In the genomic region with DNA sequence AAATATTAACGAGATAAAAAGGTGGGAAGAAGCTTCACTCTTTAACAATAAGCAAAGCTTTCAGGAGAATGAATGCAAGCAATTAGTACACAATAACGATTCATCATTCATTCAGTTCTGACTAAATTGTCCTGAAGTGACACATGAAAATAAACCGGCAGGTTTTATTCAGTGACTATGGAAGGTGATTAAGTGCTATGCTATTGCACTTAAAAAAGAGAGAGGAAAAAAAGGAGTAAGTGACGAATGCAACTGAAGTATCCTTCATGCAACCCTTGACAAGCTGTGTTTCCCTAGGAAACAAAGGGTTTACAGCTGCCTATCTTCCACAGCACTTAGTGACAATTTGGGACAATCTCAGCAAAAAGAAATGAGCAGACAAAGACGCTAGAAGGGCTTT, we compare ENCODE assay signal across 9 cellular contexts. TPM values are rescaled to one million over a fixed set of nuclear protein-coding genes. Genes with fewer than 3 reads are reported as not detected.
DNase-seq lines count a peak whose midpoint lies in the region; ATAC-seq and TF ChIP-seq lines count a peak whose summit lies in the region.
"Had no signal": no experiment of that assay in that cellular context is flagged by ENCODE, and none has a peak within 500 bp of the region (broad histone marks: within the 10 kb centered on the region; RNA-seq: fewer than 3 reads in every experiment).

No MANE protein-coding gene starts in this region.

- POLR2A ChIA-PET in activated CD8-positive, alpha-beta T cell treated with anti-CD3 and anti-CD28 coated beads for 36 hours (lab: Charles Lee), result interaction anchor here (0.5 to 0.6 kb wide), 2 partner anchors 16 to 18 kb away, joined by 3 to 4 read pairs; no protein-coding TSS in a partner anchor

- H3K27ac Mint-ChIP-seq in stimulated activated naive CD8-positive, alpha-beta T cell treated with anti-CD3 and anti-CD28 coated beads, Interleukin-15, Interleukin-2, amounts not matched to agents 100 ng/mL and 50 ng/mL, for 24 hours, result peak overlapping the region; percentile 26
- peak overlapping the region; percentile 75 for H3K27ac Mint-ChIP-seq in activated CD8-positive, alpha-beta T cell treated with anti-CD3 and anti-CD28 coated beads for 36 hours
- peak overlapping the region; percentile 68 to 95 (median 90) for H3K27ac Mint-ChIP-seq in immature natural killer cell

- H3K9me3 Mint-ChIP-seq in stimulated activated naive CD8-positive, alpha-beta T cell treated with anti-CD3 and anti-CD28 coated beads, Interleukin-15, Interleukin-2, amounts not matched to agents 100 ng/mL and 50 ng/mL, for 24 hours, result peaks cover 12% of the 10 kb centered on the region
- peaks cover 3% of the 10 kb centered on the region for H3K9me3 Mint-ChIP-seq in activated CD8-positive, alpha-beta T cell treated with anti-CD3 and anti-CD28 coated beads for 36 hours
- H3K9me3 Mint-ChIP-seq in immature natural killer cell, result peaks cover 0 to 10% (median 2%) of the 10 kb centered on the region in 6 donors

- H3K4me1 Mint-ChIP-seq in stimulated activated naive CD8-positive, alpha-beta T cell treated with anti-CD3 and anti-CD28 coated beads, Interleukin-15, Interleukin-2, amounts not matched to agents 100 ng/mL and 50 ng/mL, for 24 hours (ENCODE audit: low read depth), result peaks cover 39% of the 10 kb centered on the region
- peaks cover 22% of the 10 kb centered on the region for H3K4me1 Mint-ChIP-seq in activated CD8-positive, alpha-beta T cell treated with anti-CD3 and anti-CD28 coated beads for 36 hours (ENCODE audit: low read depth)
- H3K4me1 Mint-ChIP-seq in immature natural killer cell, result peaks cover 36 to 52% of the 10 kb centered on the region in 2 donors

- TF ChIP-seq CTCF in activated CD8-positive, alpha-beta T cell treated with anti-CD3 and anti-CD28 coated beads for 36 hours (IDR thresholded peaks at IDR 0.05), result no peak

- H3K27me3 Mint-ChIP-seq in stimulated activated naive CD8-positive, alpha-beta T cell treated with anti-CD3 and anti-CD28 coated beads, Interleukin-15, Interleukin-2, amounts not matched to agents 100 ng/mL and 50 ng/mL, for 24 hours, result no peaks in the 10 kb centered on the region
- H3K27me3 Mint-ChIP-seq in activated CD8-positive, alpha-beta T cell treated with anti-CD3 and anti-CD28 coated beads for 36 hours, result no peaks in the 10 kb centered on the region
- peaks cover 7 to 37% (median 30%) of the 10 kb centered on the region in 3 donors for H3K27me3 Mint-ChIP-seq in immature natural killer cell (ENCODE audit: low read depth in 3 of 3)

- ATAC-seq in stimulated activated naive CD8-positive, alpha-beta T cell treated with anti-CD3 and anti-CD28 coated beads, Interleukin-15, Interleukin-2, amounts not matched to agents 100 U/mL and 50 U/mL, for 24 hours, result no peak
- no peak for ATAC-seq in activated CD8-positive, alpha-beta T cell treated with anti-CD3 and anti-CD28 coated beads for 36 hours
- ATAC-seq in GM21381 (IDR thresholded peaks at IDR 0.05; ENCODE audit: unreplicated experiment), result no peak
- ATAC-seq: mucosa of descending colon had no signal

- intact Hi-C loops in activated CD8-positive, alpha-beta T cell treated with anti-CD3 and anti-CD28 coated beads for 36 hours (cut with micrococcal nuclease), result no loop called here

- DNase-seq in stimulated activated naive CD8-positive, alpha-beta T cell treated with anti-CD3 and anti-CD28 coated beads, Interleukin-15, Interleukin-2, amounts not matched to agents 100 U/mL and 50 U/mL, for 24 hours, result no peak
- no peak for DNase-seq in activated CD8-positive, alpha-beta T cell treated with anti-CD3 and anti-CD28 coated beads for 36 hours
- no peak for DNase-seq in immature natural killer cell
- DNase-seq in 8988T, result no peak
- DNase-seq in NCI-H1694 treated with DMSO at 0.1 percent for 48 hours (lab: John Stamatoyannopoulos, UW), result no peak
- no peak for DNase-seq in AG20443 (ENCODE audit: low spot score)

- peaks cover 46% of the 10 kb centered on the region for H3K36me3 Mint-ChIP-seq in stimulated activated naive CD8-positive, alpha-beta T cell treated with anti-CD3 and anti-CD28 coated beads, Interleukin-15, Interleukin-2, amounts not matched to agents 100 ng/mL and 50 ng/mL, for 24 hours (ENCODE audit: low read depth)
- H3K36me3 Mint-ChIP-seq in activated CD8-positive, alpha-beta T cell treated with anti-CD3 and anti-CD28 coated beads for 36 hours (ENCODE audit: low read depth), result peaks cover 36% of the 10 kb centered on the region
- H3K36me3 Mint-ChIP-seq in immature natural killer cell, result peaks cover 18 to 25% (median 25%) of the 10 kb centered on the region in 3 donors

- CTCF ChIA-PET in activated CD8-positive, alpha-beta T cell treated with anti-CD3 and anti-CD28 coated beads for 36 hours (lab: Charles Lee), result interaction anchor here (0.9 kb wide), 1 partner anchor 36 kb away, joined by 3 read pairs; no protein-coding TSS in a partner anchor

- peak overlapping the region; percentile 76 for H3K4me3 Mint-ChIP-seq in stimulated activated naive CD8-positive, alpha-beta T cell treated with anti-CD3 and anti-CD28 coated beads, Interleukin-15, Interleukin-2, amounts not matched to agents 100 ng/mL and 50 ng/mL, for 24 hours
- H3K4me3 Mint-ChIP-seq in activated CD8-positive, alpha-beta T cell treated with anti-CD3 and anti-CD28 coated beads for 36 hours, result peak overlapping the region; percentile 73
- peak overlapping the region; percentile 68 to 95 (median 86) for H3K4me3 Mint-ChIP-seq in immature natural killer cell

RNA-seq across cellular contexts. Expression of a gene that starts 1.4 kb away (rescaled TPM):
- 1 to 10 TPM; 5.7 to 6.1 TPM for total RNA-seq in activated CD8-positive, alpha-beta T cell treated with anti-CD3 and anti-CD28 coated beads for 36 hours
- 1 to 10 TPM; 2.0 to 3.8 (median 2.9) TPM for polyA plus RNA-seq in immature natural killer cell

RNA-seq across cellular contexts. Expression of a gene that starts 4.2 kb away (rescaled TPM):
- total RNA-seq in activated CD8-positive, alpha-beta T cell treated with anti-CD3 and anti-CD28 coated beads for 36 hours, result 1 to 10 TPM; 3.8 to 4.1 TPM
- polyA plus RNA-seq in immature natural killer cell, result 10 to 100 TPM in 2 of 3 donors, 1 to 10 TPM in 1; 8.8 to 11.1 (median 10.1) TPM

RNA-seq across cellular contexts. Expression of a gene that starts 55.6 kb away (rescaled TPM):
- total RNA-seq in activated CD8-positive, alpha-beta T cell treated with anti-CD3 and anti-CD28 coated beads for 36 hours, result 1 to 10 TPM; 2.8 to 4.4 TPM
- 10 to 100 TPM in 2 of 3 donors, 1 to 10 TPM in 1; 6.4 to 17.2 (median 10.2) TPM for polyA plus RNA-seq in immature natural killer cell

Comparison
In these comparisons a context has a peak if more than half of its experiments do, and no peak if none do; other contexts are left out.
1. H3K27ac Mint-ChIP-seq: peak in every context shown above with its lines; median percentile 90 in immature natural killer cell; 75 in activated CD8-positive, alpha-beta T cell treated with anti-CD3 and anti-CD28 coated beads for 36 hours; 26 in stimulated activated naive CD8-positive, alpha-beta T cell treated with anti-CD3 and anti-CD28 coated beads, Interleukin-15, Interleukin-2, amounts not matched to agents 100 ng/mL and 50 ng/mL, for 24 hours.